Comparison of ENCODE assay signal across 6 cellular contexts in genomic region chr11:574632-575323, GRCh38. TPM values are rescaled to one million over a fixed set of nuclear protein-coding genes. Genes with fewer than 3 reads are reported as not detected.
DNase-seq lines count a peak whose midpoint lies in the region; ATAC-seq, FAIRE-seq and TF ChIP-seq lines count a peak whose summit lies in the region.

No MANE protein-coding gene starts in this region.

- H3K79me2 ChIP-seq in astrocyte (ENCODE audit: insufficient read depth, low read length) = peaks cover 31% of the 10 kb centered on the region

- H3K36me3 ChIP-seq in astrocyte (ENCODE audit: insufficient read depth, low read length) = no peaks in the 10 kb centered on the region

- H2AFZ ChIP-seq in astrocyte (ENCODE audit: low read depth, low read length) = peak overlapping the region; percentile 98

- no peak overlapping the region for H3K27ac ChIP-seq in astrocyte (ENCODE audit: low read depth, low read length)

- peak overlapping the region; percentile 68 for H3K4me3 ChIP-seq in astrocyte (ENCODE audit: insufficient read depth, low read depth, low read length)

- H3K4me1 ChIP-seq in astrocyte (ENCODE audit: insufficient read depth, low read length) = peaks cover 19% of the 10 kb centered on the region

- POLR2A ChIA-PET in naive thymus-derived CD8-positive, alpha-beta T cell (lab: Charles Lee) = interaction anchor here (1.5 to 5.1 kb wide), 6 partner anchors 13 to 367 kb away, joined by 7 to 48 read pairs (median 28); partner anchors contain the start of genes BET1L, DEAF1, IRF7 and LMNTD2

- peak overlapping the region; percentile 47 for H3K27ac Mint-ChIP-seq in astrocyte (ENCODE audit: unreplicated experiment)
- peak overlapping the region in 9 of 10 donors; percentile 73 to 91 (median 86) for H3K27ac Mint-ChIP-seq in naive thymus-derived CD8-positive, alpha-beta T cell

- peak overlapping the region; percentile 89 for H3K4me3 Mint-ChIP-seq in astrocyte (ENCODE audit: unreplicated experiment)
- peak overlapping the region; percentile 82 to 93 (median 88) for H3K4me3 Mint-ChIP-seq in naive thymus-derived CD8-positive, alpha-beta T cell

- H3K36me3 Mint-ChIP-seq in astrocyte (ENCODE audit: low read depth, unreplicated experiment) = peaks cover 9% of the 10 kb centered on the region
- no peaks in the 10 kb centered on the region for H3K36me3 Mint-ChIP-seq in naive thymus-derived CD8-positive, alpha-beta T cell

- peaks cover 6% of the 10 kb centered on the region for H3K27me3 ChIP-seq in astrocyte (ENCODE audit: insufficient read depth, low read length)

- H3K4me1 Mint-ChIP-seq in astrocyte (ENCODE audit: low read depth, unreplicated experiment) = peaks cover 29% of the 10 kb centered on the region
- H3K4me1 Mint-ChIP-seq in naive thymus-derived CD8-positive, alpha-beta T cell = peaks cover 19 to 47% (median 43%) of the 10 kb centered on the region in 4 donors

- no peak for FAIRE-seq in astrocyte (lab: Jason Lieb, UNC)

- peak overlapping the region; percentile 98 for H3K4me2 ChIP-seq in astrocyte (ENCODE audit: low read length)

- TF ChIP-seq CTCF in astrocyte (IDR thresholded peaks at IDR 0.05; ENCODE audit: insufficient read depth, low read depth, low read length) = no peak

- H3K9me3 Mint-ChIP-seq in astrocyte (ENCODE audit: unreplicated experiment) = no peaks in the 10 kb centered on the region
- no peaks in the 10 kb centered on the region for H3K9me3 Mint-ChIP-seq in naive thymus-derived CD8-positive, alpha-beta T cell

- ATAC-seq in GM21528 (IDR thresholded peaks at IDR 0.05; ENCODE audit: low FRiP score, unreplicated experiment) (peak; percentile 2), HG02852 (IDR thresholded peaks at IDR 0.05; ENCODE audit: unreplicated experiment) (no peak)
- ATAC-seq in naive thymus-derived CD8-positive, alpha-beta T cell = peak in 1 of 2 donors; percentile 1

- DNase-seq in astrocyte (ENCODE audit: low read depth) (no peak), NCI-H187 (lab: John Stamatoyannopoulos, UW) (no peak), LoVo (ENCODE audit: low spot score) (no peak)
- DNase-seq in naive thymus-derived CD8-positive, alpha-beta T cell = peak in 1 of 10 donors; percentile 23

- peak overlapping the region; percentile 62 for H3K9ac ChIP-seq in astrocyte (ENCODE audit: low read length)

- H3K9me3 ChIP-seq in astrocyte (ENCODE audit: insufficient read depth, low read depth, low read length) = no peaks in the 10 kb centered on the region

- H3K27me3 Mint-ChIP-seq in astrocyte (ENCODE audit: low read depth, unreplicated experiment) = peaks cover 17% of the 10 kb centered on the region
- H3K27me3 Mint-ChIP-seq in naive thymus-derived CD8-positive, alpha-beta T cell = peaks cover 0 to 2% (median 0%) of the 10 kb centered on the region in 5 donors

- H4K20me1 ChIP-seq in astrocyte (ENCODE audit: insufficient read depth, low read length) = peaks cover 30% of the 10 kb centered on the region

RNA-seq across cellular contexts. Expression of gene PHRF1, which starts 1.5 kb away (rescaled TPM):
- 38.0 and 38.3 TPM in 2 replicates for total RNA-seq in astrocyte
- total RNA-seq in naive thymus-derived CD8-positive, alpha-beta T cell = 10 to 100 TPM; 48.9 to 54.7 TPM
- polyA plus RNA-seq in naive thymus-derived CD8-positive, alpha-beta T cell = 10 to 100 TPM in 1 of 3 donors, 1 to 10 TPM in 2; 3.5 to 19.8 (median 6.7) TPM

RNA-seq across cellular contexts. Expression of gene RASSF7, which starts 14.0 kb away (rescaled TPM):
- total RNA-seq in astrocyte = 31.1 and 32.3 TPM in 2 replicates
- total RNA-seq in naive thymus-derived CD8-positive, alpha-beta T cell = 10 to 100 TPM; 33.7 to 37.6 TPM
- 10 to 100 TPM; 22.5 to 32.3 (median 24.2) TPM for polyA plus RNA-seq in naive thymus-derived CD8-positive, alpha-beta T cell

RNA-seq across cellular contexts. Expression of gene LMNTD2, which starts 14.2 kb away (rescaled TPM):
- 2.5 and 2.8 TPM in 2 replicates for total RNA-seq in astrocyte
- 1 to 10 TPM; 6.5 to 7.2 TPM for total RNA-seq in naive thymus-derived CD8-positive, alpha-beta T cell
- 1 to 10 TPM in 1 of 3 donors, under 1 TPM in 2; 0.96 to 1.9 (median 0.99) TPM for polyA plus RNA-seq in naive thymus-derived CD8-positive, alpha-beta T cell

RNA-seq across cellular contexts. Expression of gene LRRC56, which starts 37.5 kb away (rescaled TPM):
- 0.82 and 1.8 TPM in 2 replicates for total RNA-seq in astrocyte
- total RNA-seq in naive thymus-derived CD8-positive, alpha-beta T cell = 1 to 10 TPM; 4.4 to 5.2 TPM
- 1 to 10 TPM in 1 of 3 donors, under 1 TPM in 2; 0.32 to 1.1 (median 0.44) TPM for polyA plus RNA-seq in naive thymus-derived CD8-positive, alpha-beta T cell

RNA-seq across cellular contexts. Expression of gene HRAS, which starts 39.4 kb away (rescaled TPM):
- total RNA-seq in astrocyte = 78.5 and 84.2 TPM in 2 replicates
- 10 to 100 TPM; 36.2 to 40.7 TPM for total RNA-seq in naive thymus-derived CD8-positive, alpha-beta T cell
- polyA plus RNA-seq in naive thymus-derived CD8-positive, alpha-beta T cell = 10 to 100 TPM in 2 of 3 donors, 1 to 10 TPM in 1; 8.6 to 26.7 (median 15.3) TPM
